12 cellular contexts compared by ENCODE assay signal in the genomic region with DNA sequence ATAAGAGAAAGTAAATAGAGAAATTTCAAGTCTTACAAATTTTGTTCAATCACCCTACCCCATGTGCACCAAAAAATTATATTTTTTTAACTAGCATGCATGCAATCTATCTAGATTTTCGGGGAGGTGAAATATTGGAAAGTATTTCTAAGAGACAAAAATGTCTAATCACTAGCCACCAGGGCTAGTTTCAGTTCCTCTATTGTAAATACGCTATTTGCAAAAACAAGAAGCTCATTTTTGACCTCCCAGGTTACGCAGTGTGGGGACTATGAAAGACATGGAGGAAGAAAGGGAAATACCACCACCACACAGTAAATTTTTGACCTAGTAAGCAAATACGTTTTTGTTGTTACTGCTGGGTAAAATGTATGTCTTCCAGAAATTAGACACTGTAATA. TPM values are rescaled to one million over a fixed set of nuclear protein-coding genes. Genes with fewer than 3 reads are reported as not detected.
DNase-seq lines count a peak whose midpoint lies in the region; ATAC-seq lines count a peak whose summit lies in the region.
"Had no signal": no experiment of that assay in that cellular context is flagged by ENCODE, and none has a peak within 500 bp of the region (broad histone marks: within the 10 kb centered on the region; RNA-seq: fewer than 3 reads in every experiment).

No MANE protein-coding gene starts in this region.

- H3K9me3 Mint-ChIP-seq in activated T-helper 17 cell treated with anti-CD3 and anti-CD28 coated beads, Interleukin-2, amount 50 U/mL, for 72 hours: no peaks in the 10 kb centered on the region
- H3K9me3 Mint-ChIP-seq: activated naive CD4-positive, alpha-beta T cell treated with anti-CD3 and anti-CD28 coated beads, Interleukin-2, amount 50 U/mL, for 24 hours; HFFc6 had no signal

- DNase-seq in epidermal melanocyte (ENCODE audit: insufficient read length, low spot score) (no peak), posterior vena cava (ENCODE audit: low spot score) (no peak), NCI-H2196 (lab: John Stamatoyannopoulos, UW; ENCODE audit: unreplicated experiment) (no peak), COR-L47 (lab: John Stamatoyannopoulos, UW) (no peak)
- DNase-seq: DMS153; HFFc6; stimulated activated naive CD4-positive, alpha-beta T cell treated with Interleukin-2 at 50 U/mL for 16 hours had no signal

- H3K36me3 Mint-ChIP-seq in activated T-helper 17 cell treated with anti-CD3 and anti-CD28 coated beads, Interleukin-2, amount 50 U/mL, for 72 hours (ENCODE audit: low read depth): no peaks in the 10 kb centered on the region
- H3K36me3 Mint-ChIP-seq: activated naive CD4-positive, alpha-beta T cell treated with anti-CD3 and anti-CD28 coated beads, Interleukin-2, amount 50 U/mL, for 24 hours had no signal

- peak overlapping the region; percentile 88 for H3K4me3 Mint-ChIP-seq in activated T-helper 17 cell treated with anti-CD3 and anti-CD28 coated beads, Interleukin-2, amount 50 U/mL, for 72 hours
- H3K4me3 Mint-ChIP-seq: HFFc6 had no signal

- H3K27me3 Mint-ChIP-seq in activated T-helper 17 cell treated with anti-CD3 and anti-CD28 coated beads, Interleukin-2, amount 50 U/mL, for 72 hours: peaks cover 6% of the 10 kb centered on the region

- ATAC-seq in GM18858 (IDR thresholded peaks at IDR 0.05; ENCODE audit: unreplicated experiment) (peak; percentile 88), GM21576 (IDR thresholded peaks at IDR 0.05; ENCODE audit: unreplicated experiment) (peak; percentile 73), HG03280 (IDR thresholded peaks at IDR 0.05; ENCODE audit: unreplicated experiment) (peak; percentile 66)
- ATAC-seq in activated T-helper 17 cell treated with anti-CD3 and anti-CD28 coated beads, Interleukin-2, amount 50 U/mL, for 72 hours (replicated peaks): no peak

- no peaks in the 10 kb centered on the region for H3K4me1 Mint-ChIP-seq in activated T-helper 17 cell treated with anti-CD3 and anti-CD28 coated beads, Interleukin-2, amount 50 U/mL, for 72 hours

- H3K27ac Mint-ChIP-seq in activated T-helper 17 cell treated with anti-CD3 and anti-CD28 coated beads, Interleukin-2, amount 50 U/mL, for 72 hours: no peak overlapping the region
- H3K27ac Mint-ChIP-seq: activated naive CD4-positive, alpha-beta T cell treated with anti-CD3 and anti-CD28 coated beads, Interleukin-2, amount 50 U/mL, for 24 hours; HFFc6 had no signal

- intact Hi-C loops in posterior vena cava (cut with DNase I): no loop called here

RNA-seq across cellular contexts. Expression of gene NEXMIF, which starts 2.3 kb away (rescaled TPM):
- total RNA-seq in activated T-helper 17 cell treated with anti-CD3 and anti-CD28 coated beads, Interleukin-2, amount 50 U/mL, for 72 hours: 1 to 10 TPM in 1 of 2 donors, under 1 TPM in 1; 0.24 to 2.8 TPM
- 1 to 10 TPM; 1.7 to 1.8 TPM for total RNA-seq in posterior vena cava
- total RNA-seq: HFFc6 had no signal
